ENCODE assay signal across 6 cellular contexts in the genomic region with DNA sequence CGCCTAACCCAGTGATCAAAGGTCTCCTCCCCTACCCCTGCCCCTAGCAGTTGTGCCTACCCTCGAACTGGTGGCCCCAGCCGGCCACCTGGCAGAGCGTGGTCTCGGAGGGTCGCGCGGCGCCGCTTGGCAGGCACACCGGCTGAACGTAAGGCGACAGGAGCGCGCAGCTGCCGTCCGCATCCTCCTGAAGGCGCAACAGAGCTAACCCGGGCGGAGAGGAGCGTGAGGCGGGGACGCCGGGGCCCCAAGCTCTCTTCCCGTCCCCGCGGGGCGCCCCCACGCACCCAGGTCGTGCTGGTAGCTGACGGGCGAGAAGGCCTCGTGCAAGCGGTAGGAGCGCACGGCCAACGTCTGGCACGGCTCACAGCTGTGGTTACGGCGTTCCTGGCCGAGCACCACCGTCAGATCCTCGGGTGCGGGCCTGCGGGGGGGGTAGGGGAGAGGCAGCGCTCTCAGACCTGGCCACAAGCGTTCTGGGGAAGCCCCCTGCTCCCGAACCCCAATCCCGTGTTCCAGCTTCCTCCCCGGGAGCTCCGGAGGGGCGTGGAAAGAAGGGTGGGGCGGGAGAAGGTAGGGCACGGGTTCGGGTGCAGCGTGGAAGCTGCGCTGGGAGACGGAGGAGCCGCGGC. TPM values are rescaled to one million over a fixed set of nuclear protein-coding genes. Genes with fewer than 3 reads are reported as not detected.
DNase-seq lines count a peak whose midpoint lies in the region; ATAC-seq lines count a peak whose summit lies in the region.

No MANE protein-coding gene starts in this region.

- peak; percentile 18 for ATAC-seq in GM18499 (IDR thresholded peaks at IDR 0.05; ENCODE audit: insufficient read depth, unreplicated experiment)
- peak; percentile 2 for ATAC-seq in HG03060 (IDR thresholded peaks at IDR 0.05; ENCODE audit: low read depth, unreplicated experiment)
- no peak for ATAC-seq in left ventricle myocardium superior

- intact Hi-C loops in left ventricle myocardium superior (cut with micrococcal nuclease), result no loop called here

- H3K27ac ChIP-seq in temporal lobe (ENCODE audit: low read depth, low read length), result peak overlapping the region; percentile 20

- DNase-seq in activated CD4-positive, alpha-beta T cell treated with anti-CD3 and anti-CD28 coated beads for 1 hour, result peak; percentile 39
- DNase-seq in left ventricle myocardium superior, result peak; percentile 39
- no peak for DNase-seq in GM19240 (ENCODE audit: insufficient read length, low spot score)

RNA-seq across cellular contexts. Expression of gene PFN3, which starts 2.8 kb away (rescaled TPM):
- total RNA-seq in left ventricle myocardium superior (not detected), temporal lobe (0.74 TPM)

RNA-seq across cellular contexts. Expression of gene F12, which starts 6.1 kb away (rescaled TPM):
- total RNA-seq in left ventricle myocardium superior, result not detected
- 2.7 TPM for total RNA-seq in temporal lobe

RNA-seq across cellular contexts. Expression of gene SLC34A1, which starts 19.1 kb away (rescaled TPM):
- not detected for total RNA-seq in left ventricle myocardium superior
- total RNA-seq in temporal lobe, result not detected

RNA-seq across cellular contexts. Expression of gene GRK6, which starts 23.2 kb away (rescaled TPM):
- total RNA-seq in left ventricle myocardium superior (17.6 TPM), temporal lobe (16.0 TPM)

RNA-seq across cellular contexts. Expression of gene PRR7, which starts 43.3 kb away (rescaled TPM):
- 0.40 TPM for total RNA-seq in left ventricle myocardium superior
- 8.9 TPM for total RNA-seq in temporal lobe
